In genomic region chr3:112814256-112814655, GRCh38 we compare ENCODE assay signal across 8 cellular contexts. TPM values are rescaled to one million over a fixed set of nuclear protein-coding genes. Genes with fewer than 3 reads are reported as not detected.
A peak's percentile ranks its signal among the peaks of the same experiment; 100 is the strongest.
DNase-seq lines count a peak whose midpoint lies in the region; ATAC-seq, FAIRE-seq and TF ChIP-seq lines count a peak whose summit lies in the region.

No MANE protein-coding gene starts in this region.

- H3K4me1 ChIP-seq in neutrophil (ENCODE audit: control insufficient read depth in 1 of 2, insufficient read depth in 1 of 2, low read depth in 1 of 2, low read length in 1 of 2), result peaks cover 11 to 18% of the 10 kb centered on the region in 2 experiments

- peak overlapping the region; percentile 74 for H3K27ac ChIP-seq in neutrophil

- TF ChIP-seq CTCF in NB4 (IDR thresholded peaks at IDR 0.05; ENCODE audit: low read depth, low read length) (peak; percentile 13), neutrophil (IDR thresholded peaks at IDR 0.05) (no peak)

- H3K9me3 ChIP-seq in neutrophil, result no peaks in the 10 kb centered on the region

- no peak for ATAC-seq in GM18517 (IDR thresholded peaks at IDR 0.05; ENCODE audit: unreplicated experiment)

- no peaks in the 10 kb centered on the region for H3K36me3 ChIP-seq in neutrophil

- H3K4me3 ChIP-seq in NB4 (ENCODE audit: low read depth, low read length), result no peak overlapping the region
- H3K4me3 ChIP-seq in neutrophil (ENCODE audit: low read depth in 1 of 2, low read length in 1 of 2), result no peak overlapping the region

- peak; percentile 57 for DNase-seq in EL
- DNase-seq in NB4 (ENCODE audit: low read depth), result peak; percentile 68
- no peak for DNase-seq in NCI-H446 (lab: John Stamatoyannopoulos, UW)
- DNase-seq in cerebellum (ENCODE audit: low spot score), result no peak
- no peak for DNase-seq in stimulated activated CD8-positive, alpha-beta memory T cell treated with anti-CD3 and anti-CD28 coated beads, Interleukin-4, amount 100 ng/mL, for 48 hours

- H3K27me3 ChIP-seq in neutrophil, result no peaks in the 10 kb centered on the region

- no peak for TF ChIP-seq POLR2A in NB4 (IDR thresholded peaks at IDR 0.05; ENCODE audit: extremely low read depth, insufficient read length)

- peak; percentile 89 for FAIRE-seq in endometrium (lab: Jason Lieb, UNC)

RNA-seq across cellular contexts. Expression of gene CD200R1L, which starts 32.4 kb away (rescaled TPM):
- total RNA-seq in cerebellum, result not detected

Comparison
In these comparisons a context has a peak if more than half of its experiments do, and no peak if none do; other contexts are left out.
1. DNase-seq: peak in EL (single experiment) and NB4 (single experiment); none in NCI-H446 (0 of 2), cerebellum (single experiment) and stimulated activated CD8-positive, alpha-beta memory T cell treated with anti-CD3 and anti-CD28 coated beads, Interleukin-4, amount 100 ng/mL, for 48 hours (single experiment).